ENCODE assay signal across 8 cellular contexts in genomic region chr10:79148452-79149344, GRCh38.
DNase-seq lines count a peak whose midpoint lies in the region; ATAC-seq and TF ChIP-seq lines count a peak whose summit lies in the region.

No MANE protein-coding gene starts in this region.

- no peak overlapping the region for H2BK5ac ChIP-seq in H9 (ENCODE audit: insufficient read length, low read length)

- H3K27me3 ChIP-seq in H9 (ENCODE audit: insufficient read depth, low read length) (no peaks in the 10 kb centered on the region), right cardiac atrium (ENCODE audit: control insufficient read depth, insufficient read depth) (no peaks in the 10 kb centered on the region), gastrocnemius medialis (no peaks in the 10 kb centered on the region)

- H3K4ac ChIP-seq in H9 (ENCODE audit: low read depth, low read length) = no peak overlapping the region

- TF ChIP-seq CTCF in H9 (conservative IDR thresholded peaks at IDR 0.05) (no peak), gastrocnemius medialis (IDR thresholded peaks at IDR 0.05 in 4 of 5, conservative IDR thresholded peaks at IDR 0.05 in 1 of 5) (no peak)

- H3K23me2 ChIP-seq in H9 (ENCODE audit: insufficient read length, low read depth, low read length, poor library complexity, severe bottlenecking) = no peaks in the 10 kb centered on the region

- no peak overlapping the region for H3K4me3 Mint-ChIP-seq in H9

- H3K27ac ChIP-seq in H9 (ENCODE audit: insufficient read length, low read depth, low read length) (no peak overlapping the region), adipose tissue (ENCODE audit: low read depth, low read length) (peak overlapping the region; percentile 90), right cardiac atrium (ENCODE audit: low read length) (peak overlapping the region; percentile 97), gastrocnemius medialis (peak overlapping the region; percentile 86 to 92 (median 88))

- no peaks in the 10 kb centered on the region for H3K9me3 Mint-ChIP-seq in H9

- H3K4me1 Mint-ChIP-seq in H9 = peaks cover 33 to 43% of the 10 kb centered on the region in 2 experiments

- H3K27me3 Mint-ChIP-seq in H9 (ENCODE audit: low read depth) = no peaks in the 10 kb centered on the region

- H3K36me3 Mint-ChIP-seq in H9 (ENCODE audit: insufficient read depth in 1 of 3, low read depth in 3 of 3) = no peaks in the 10 kb centered on the region; a peak in 1 of 7 replicates

- H3K36me3 ChIP-seq in gastrocnemius medialis = no peaks in the 10 kb centered on the region

- in situ Hi-C loops in gastrocnemius medialis (cut with MboI; ENCODE audit: low sequenced_read_pairs in 4 of 4) = loop anchor here in 1 of 4 donors (5.0 kb wide), 1 partner anchor 71 kb away; no protein-coding TSS in a partner anchor

- peaks cover 9% of the 10 kb centered on the region; the same call in 1 of the 2 replicates for H3K4me1 ChIP-seq in H9 (ENCODE audit: insufficient read depth, low read length)
- H3K4me1 ChIP-seq in right cardiac atrium (ENCODE audit: control insufficient read depth, insufficient read depth, low read length) = peaks cover 75% of the 10 kb centered on the region
- H3K4me1 ChIP-seq in gastrocnemius medialis = peaks cover 81 to 97% of the 10 kb centered on the region in 2 donors

- ATAC-seq in right cardiac atrium = peak; percentile 57 to 58
- ATAC-seq in gastrocnemius medialis = peak; percentile 13 to 17
- no peak for ATAC-seq in GM21526 (IDR thresholded peaks at IDR 0.05; ENCODE audit: low FRiP score, unreplicated experiment)

- DNase-seq in H9 (no peak), right cardiac atrium (peak; percentile 83 to 94 (median 91)), gastrocnemius medialis (peak; percentile 56 to 80), NOMO-1 treated with dmso at 0.1 percent for 144 hours (lab: John Stamatoyannopoulos, UW; ENCODE audit: unreplicated experiment) (no peak), DMS79 treated with DMSO at 0.1 percent for 48 hours (lab: John Stamatoyannopoulos, UW) (no peak), NCI-H526 (lab: John Stamatoyannopoulos, UW) (no peak)

- no peak overlapping the region; the same call in 1 of the 2 replicates for H3K14ac ChIP-seq in H9 (ENCODE audit: insufficient read depth, low read length)

- H3K9me3 ChIP-seq in H9 (ENCODE audit: control insufficient read depth, low read depth, low read length) (no peaks in the 10 kb centered on the region), right cardiac atrium (ENCODE audit: control insufficient read depth, low read length) (no peaks in the 10 kb centered on the region), gastrocnemius medialis (no peaks in the 10 kb centered on the region)

- H2AFZ ChIP-seq in H9 (ENCODE audit: low read length) = no peak overlapping the region

- H3K4me3 ChIP-seq in right cardiac atrium (ENCODE audit: low read length) (no peak overlapping the region), gastrocnemius medialis (peak overlapping the region in 2 of 4 donors; percentile 9 to 27)

- no peak overlapping the region for H4K91ac ChIP-seq in H9 (ENCODE audit: insufficient read length, low read depth, low read length)

- no peak overlapping the region for H2BK120ac ChIP-seq in H9 (ENCODE audit: low read depth, low read length, poor library complexity, severe bottlenecking)

- H3K79me1 ChIP-seq in H9 (ENCODE audit: insufficient read depth, low read depth, low read length, poor library complexity, severe bottlenecking) = no peaks in the 10 kb centered on the region

- no peak overlapping the region for H2BK15ac ChIP-seq in H9 (ENCODE audit: low read depth, low read length)

- H3K4me2 ChIP-seq in H9 (ENCODE audit: insufficient read depth, insufficient read length, low read length) = no peak overlapping the region

- H2BK20ac ChIP-seq in H9 (ENCODE audit: low read depth, low read length, poor library complexity, severe bottlenecking) = no peak overlapping the region

- intact Hi-C loops in right cardiac atrium (cut with DNase I) (loop anchor here in 2 of 4 donors (5.0 to 10.0 kb wide), 3 partner anchors 34 to 76 kb away; no protein-coding TSS in a partner anchor), gastrocnemius medialis (cut with DNase I; ENCODE audit: low total_unique reads) (loop anchor here (1.0 to 2.0 kb wide), 2 partner anchors 35 to 78 kb away; no protein-coding TSS in a partner anchor)

- no peak overlapping the region for H4K5ac ChIP-seq in H9 (ENCODE audit: insufficient read length, low read depth, low read length)

- H3T11ph ChIP-seq in H9 (ENCODE audit: low read length) = no peak overlapping the region

- H4K20me1 ChIP-seq in H9 (ENCODE audit: control insufficient read depth, insufficient read depth, insufficient read length) = no peaks in the 10 kb centered on the region

- peak overlapping the region; percentile 44 to 83 (median 77); a peak in 3 of 7 replicates for H3K27ac Mint-ChIP-seq in H9

- H2BK12ac ChIP-seq in H9 (ENCODE audit: insufficient read length, low read depth, low read length) = no peak overlapping the region

- H3K56ac ChIP-seq in H9 (ENCODE audit: insufficient read length, low read depth, low read length) = no peak overlapping the region

- H4K8ac ChIP-seq in H9 (replicated peaks; ENCODE audit: insufficient read length, low read depth, low read length) = no peak overlapping the region

- no peak overlapping the region for H3K9ac ChIP-seq in H9 (ENCODE audit: extremely low read depth, insufficient read length, low read length)

- H3K18ac ChIP-seq in H9 (ENCODE audit: insufficient read length, low read depth, low read length) = no peak overlapping the region

- no peaks in the 10 kb centered on the region for H3K79me2 ChIP-seq in H9 (ENCODE audit: insufficient read depth, low read length)

- WGBS in H9 (ENCODE audit: extremely low coverage, insufficient read length, low lambda C conversion rate) = no CpG with 5 or more reads among the region's 16 CpGs
- 28 to 71% (median 39%) methylated on average over 16 of the region's 16 CpGs for WGBS in adipose tissue, 3 donors
- WGBS in right cardiac atrium = 21% methylated on average over 16 of the region's 16 CpGs

- TF ChIP-seq POLR2A in gastrocnemius medialis (IDR thresholded peaks at IDR 0.05) = peak; percentile 34 to 50

- H3K23ac ChIP-seq in H9 (ENCODE audit: insufficient read length, low read depth, low read length) = no peak overlapping the region

- no peak overlapping the region for H2AK5ac ChIP-seq in H9 (ENCODE audit: insufficient read length, low read length)

Comparison
In these comparisons a context has a peak if more than half of its experiments do, and no peak if none do; other contexts are left out.
1. DNase-seq: peak in right cardiac atrium (3 of 3) and gastrocnemius medialis (2 of 2); none in H9 (single experiment), NOMO-1 treated with dmso at 0.1 percent for 144 hours (single experiment), DMS79 treated with DMSO at 0.1 percent for 48 hours (single experiment) and NCI-H526 (0 of 2).